1 cellular context compared by ENCODE assay signal in genomic region chr12:120984351-120984898, GRCh38.
TF ChIP-seq lines count a peak whose summit lies in the region.

No MANE protein-coding gene starts in this region.

TF ChIP-seq in K562, 482 proteins besides CTCF, POLR2A, EP300 and RAD21:
- TF ChIP-seq CHCHD3 (CRISPR knock-in tag; IDR thresholded peaks at IDR 0.05) (no peak), ADNP (tag; IDR thresholded peaks at IDR 0.05) (peak; percentile 67; the same call in 1 of the 2 replicates), HBP1 (CRISPR knock-in tag; IDR thresholded peaks at IDR 0.05) (no peak), ZFPM2 (CRISPR knock-in tag; IDR thresholded peaks at IDR 0.05) (no peak), PTBP1 (IDR thresholded peaks at IDR 0.05; ENCODE audit: low read depth, low read length) (0 out of 2 replicates have a peak, but pooled peaks have one; percentile 20), RBM25 (IDR thresholded peaks at IDR 0.05; ENCODE audit: low read depth, low read length, severe bottlenecking) (peak; percentile 90), ZNF668 (CRISPR knock-in tag; IDR thresholded peaks at IDR 0.05) (no peak), HNRNPL (IDR thresholded peaks at IDR 0.05; ENCODE audit: low read depth, low read length) (no peak), ZBED1 (IDR thresholded peaks at IDR 0.05) (no peak), RFX1 (IDR thresholded peaks at IDR 0.05) (no peak), SP1 (CRISPR knock-in tag; IDR thresholded peaks at IDR 0.05) (no peak), KDM1A (IDR thresholded peaks at IDR 0.05) (0 out of 4 replicates have a peak, but pooled peaks of 1 of the 2 experiments have one; percentile 11), ZNF134 (CRISPR knock-in tag; conservative IDR thresholded peaks at IDR 0.05) (no peak), ZNF584 (CRISPR knock-in tag; IDR thresholded peaks at IDR 0.05; ENCODE audit: low read depth) (no peak), BCOR (IDR thresholded peaks at IDR 0.05) (0 out of 2 replicates have a peak, but pooled peaks have one; percentile 46), ZNF311 (CRISPR knock-in tag; IDR thresholded peaks at IDR 0.05) (no peak), ZNF324 (CRISPR knock-in tag; IDR thresholded peaks at IDR 0.05) (no peak)
- TF ChIP-seq, protein P1, sequence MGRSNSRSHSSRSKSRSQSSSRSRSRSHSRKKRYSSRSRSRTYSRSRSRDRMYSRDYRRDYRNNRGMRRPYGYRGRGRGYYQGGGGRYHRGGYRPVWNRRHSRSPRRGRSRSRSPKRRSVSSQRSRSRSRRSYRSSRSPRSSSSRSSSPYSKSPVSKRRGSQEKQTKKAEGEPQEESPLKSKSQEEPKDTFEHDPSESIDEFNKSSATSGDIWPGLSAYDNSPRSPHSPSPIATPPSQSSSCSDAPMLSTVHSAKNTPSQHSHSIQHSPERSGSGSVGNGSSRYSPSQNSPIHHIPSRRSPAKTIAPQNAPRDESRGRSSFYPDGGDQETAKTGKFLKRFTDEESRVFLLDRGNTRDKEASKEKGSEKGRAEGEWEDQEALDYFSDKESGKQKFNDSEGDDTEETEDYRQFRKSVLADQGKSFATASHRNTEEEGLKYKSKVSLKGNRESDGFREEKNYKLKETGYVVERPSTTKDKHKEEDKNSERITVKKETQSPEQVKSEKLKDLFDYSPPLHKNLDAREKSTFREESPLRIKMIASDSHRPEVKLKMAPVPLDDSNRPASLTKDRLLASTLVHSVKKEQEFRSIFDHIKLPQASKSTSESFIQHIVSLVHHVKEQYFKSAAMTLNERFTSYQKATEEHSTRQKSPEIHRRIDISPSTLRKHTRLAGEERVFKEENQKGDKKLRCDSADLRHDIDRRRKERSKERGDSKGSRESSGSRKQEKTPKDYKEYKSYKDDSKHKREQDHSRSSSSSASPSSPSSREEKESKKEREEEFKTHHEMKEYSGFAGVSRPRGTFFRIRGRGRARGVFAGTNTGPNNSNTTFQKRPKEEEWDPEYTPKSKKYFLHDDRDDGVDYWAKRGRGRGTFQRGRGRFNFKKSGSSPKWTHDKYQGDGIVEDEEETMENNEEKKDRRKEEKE (IDR thresholded peaks at IDR 0.05; ENCODE audit: borderline replicate concordance in 1 of 2, control insufficient read depth in 1 of 2, low read depth in 2 of 2, low read length in 1 of 2): no peak
- TF ChIP-seq, protein P2, sequence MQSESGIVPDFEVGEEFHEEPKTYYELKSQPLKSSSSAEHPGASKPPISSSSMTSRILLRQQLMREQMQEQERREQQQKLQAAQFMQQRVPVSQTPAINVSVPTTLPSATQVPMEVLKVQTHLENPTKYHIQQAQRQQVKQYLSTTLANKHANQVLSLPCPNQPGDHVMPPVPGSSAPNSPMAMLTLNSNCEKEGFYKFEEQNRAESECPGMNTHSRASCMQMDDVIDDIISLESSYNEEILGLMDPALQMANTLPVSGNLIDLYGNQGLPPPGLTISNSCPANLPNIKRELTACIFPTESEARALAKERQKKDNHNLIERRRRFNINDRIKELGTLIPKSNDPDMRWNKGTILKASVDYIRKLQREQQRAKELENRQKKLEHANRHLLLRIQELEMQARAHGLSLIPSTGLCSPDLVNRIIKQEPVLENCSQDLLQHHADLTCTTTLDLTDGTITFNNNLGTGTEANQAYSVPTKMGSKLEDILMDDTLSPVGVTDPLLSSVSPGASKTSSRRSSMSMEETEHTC (IDR thresholded peaks at IDR 0.05): no peak
- TF ChIP-seq, protein P3, sequence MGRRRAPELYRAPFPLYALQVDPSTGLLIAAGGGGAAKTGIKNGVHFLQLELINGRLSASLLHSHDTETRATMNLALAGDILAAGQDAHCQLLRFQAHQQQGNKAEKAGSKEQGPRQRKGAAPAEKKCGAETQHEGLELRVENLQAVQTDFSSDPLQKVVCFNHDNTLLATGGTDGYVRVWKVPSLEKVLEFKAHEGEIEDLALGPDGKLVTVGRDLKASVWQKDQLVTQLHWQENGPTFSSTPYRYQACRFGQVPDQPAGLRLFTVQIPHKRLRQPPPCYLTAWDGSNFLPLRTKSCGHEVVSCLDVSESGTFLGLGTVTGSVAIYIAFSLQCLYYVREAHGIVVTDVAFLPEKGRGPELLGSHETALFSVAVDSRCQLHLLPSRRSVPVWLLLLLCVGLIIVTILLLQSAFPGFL (CRISPR knock-in tag; IDR thresholded peaks at IDR 0.05): no peak
- TF ChIP-seq, protein P4, sequence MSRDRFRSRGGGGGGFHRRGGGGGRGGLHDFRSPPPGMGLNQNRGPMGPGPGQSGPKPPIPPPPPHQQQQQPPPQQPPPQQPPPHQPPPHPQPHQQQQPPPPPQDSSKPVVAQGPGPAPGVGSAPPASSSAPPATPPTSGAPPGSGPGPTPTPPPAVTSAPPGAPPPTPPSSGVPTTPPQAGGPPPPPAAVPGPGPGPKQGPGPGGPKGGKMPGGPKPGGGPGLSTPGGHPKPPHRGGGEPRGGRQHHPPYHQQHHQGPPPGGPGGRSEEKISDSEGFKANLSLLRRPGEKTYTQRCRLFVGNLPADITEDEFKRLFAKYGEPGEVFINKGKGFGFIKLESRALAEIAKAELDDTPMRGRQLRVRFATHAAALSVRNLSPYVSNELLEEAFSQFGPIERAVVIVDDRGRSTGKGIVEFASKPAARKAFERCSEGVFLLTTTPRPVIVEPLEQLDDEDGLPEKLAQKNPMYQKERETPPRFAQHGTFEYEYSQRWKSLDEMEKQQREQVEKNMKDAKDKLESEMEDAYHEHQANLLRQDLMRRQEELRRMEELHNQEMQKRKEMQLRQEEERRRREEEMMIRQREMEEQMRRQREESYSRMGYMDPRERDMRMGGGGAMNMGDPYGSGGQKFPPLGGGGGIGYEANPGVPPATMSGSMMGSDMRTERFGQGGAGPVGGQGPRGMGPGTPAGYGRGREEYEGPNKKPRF (IDR thresholded peaks at IDR 0.05; ENCODE audit: low read depth, low read length): no peak
